ENCODE assay signal across 17 cellular contexts in genomic region chrX:12330841-12331240, GRCh38.
"Had no signal": no experiment of that assay in that cellular context is flagged by ENCODE, and none has a peak within 500 bp of the region (broad histone marks: within the 10 kb centered on the region; RNA-seq: fewer than 3 reads in every experiment).

No MANE protein-coding gene starts in this region.

- H3K27ac ChIP-seq: gastrocnemius medialis, heart right ventricle, neutrophil, right atrium auricular region, sigmoid colon had no signal

- H3K9me3 ChIP-seq: gastrocnemius medialis, heart right ventricle, neutrophil, right atrium auricular region, sigmoid colon had no signal

- H3K4me1 Mint-ChIP-seq: naive thymus-derived CD8-positive, alpha-beta T cell had no signal

- H3K27me3 ChIP-seq: gastrocnemius medialis, heart right ventricle, neutrophil, right atrium auricular region, sigmoid colon had no signal

- H3K27me3 Mint-ChIP-seq: type B pancreatic cell had no signal

- DNase-seq: effector memory CD4-positive, alpha-beta T cell; gastrocnemius medialis; heart right ventricle; hypothalamus; kidney glomerular epithelial cell; mesendoderm; naive thymus-derived CD8-positive, alpha-beta T cell; posterior cingulate gyrus; sigmoid colon; small intestine; stimulated activated CD4-positive, alpha-beta T cell treated with anti-CD3 and anti-CD28 coated beads, Interleukin-12 subunit alpha, Interleukin-12 subunit beta, amount 100 ng/mL, for 4 hours; stimulated activated CD4-positive, alpha-beta T cell treated with anti-CD3 and anti-CD28 coated beads, Interleukin-2, amount 100 ng/mL, for 48 hours; stimulated activated naive CD4-positive, alpha-beta T cell treated with Interleukin-2 at 50 U/mL for 16 hours had no signal

- H3K27ac Mint-ChIP-seq: naive thymus-derived CD8-positive, alpha-beta T cell; type B pancreatic cell had no signal

- H3K4me3 ChIP-seq: gastrocnemius medialis, heart right ventricle, right atrium auricular region, sigmoid colon had no signal

- H3K36me3 ChIP-seq: gastrocnemius medialis, heart right ventricle, neutrophil, right atrium auricular region, sigmoid colon had no signal

- H3K4me3 Mint-ChIP-seq: naive thymus-derived CD8-positive, alpha-beta T cell; type B pancreatic cell had no signal

- H3K36me3 Mint-ChIP-seq: naive thymus-derived CD8-positive, alpha-beta T cell; type B pancreatic cell had no signal

- ATAC-seq: esophagus mucosa; gastrocnemius medialis; heart right ventricle; naive thymus-derived CD8-positive, alpha-beta T cell had no signal

- H3K4me1 ChIP-seq: gastrocnemius medialis, heart right ventricle, right atrium auricular region, sigmoid colon had no signal

- H3K9me3 Mint-ChIP-seq: type B pancreatic cell had no signal
